8 cellular contexts compared by ENCODE assay signal in genomic region chr11:116691779-116692178, GRCh38.
DNase-seq lines count a peak whose midpoint lies in the region; ATAC-seq and TF ChIP-seq lines count a peak whose summit lies in the region.

No MANE protein-coding gene starts in this region.

- DNase-seq in Right ventricle myocardium inferior (ENCODE audit: missing footprints) (peak; percentile 77), cardiac septum (ENCODE audit: low spot score) (no peak), Kasumi-1 (lab: John Stamatoyannopoulos, UW) (peak; percentile 37 to 49), SW480 (ENCODE audit: low spot score) (peak; percentile 39), adrenal gland (peak in 6 of 7 donors; percentile 26 to 61 (median 38)), iPS-NIHi11 (ENCODE audit: low spot score) (peak; percentile 92)
- DNase-seq in stimulated activated CD4-positive, alpha-beta T cell treated with anti-CD3 and anti-CD28 coated beads, Interleukin-1b, Interleukin-23, amount 100 ng/mL, for 24 hours (ENCODE audit: low read depth in 4 of 4, low spot score in 1 of 4), result peak; percentile 18 to 52 (median 42)

- 25 to 35% (median 27%) methylated on average over 7 to 9 of the region's 9 CpGs for WGBS in adrenal gland, 4 donors

- H3K9me3 ChIP-seq in adrenal gland (replicated peaks in 1 of 3), result no peaks in the 10 kb centered on the region

- H3K4me1 ChIP-seq in adrenal gland (replicated peaks in 1 of 2), result no peaks in the 10 kb centered on the region

- no peaks in the 10 kb centered on the region for H3K36me3 ChIP-seq in adrenal gland (replicated peaks in 1 of 2)

- no peak overlapping the region for H3K4me3 ChIP-seq in adrenal gland

- TF ChIP-seq POLR2A in adrenal gland (IDR thresholded peaks at IDR 0.05), result no peak

- peak; percentile 61 to 78 (median 72) for TF ChIP-seq CTCF in adrenal gland (IDR thresholded peaks at IDR 0.05)

- intact Hi-C loops in Right ventricle myocardium inferior (cut with DNase I), result loop anchor here (2.0 kb wide), 2 partner anchors 237 to 475 kb away; no protein-coding TSS in a partner anchor
- intact Hi-C loops in cardiac septum (cut with DNase I), result no loop called here
- intact Hi-C loops in adrenal gland (cut with DNase I), result loop anchor here in 1 of 2 donors (2.0 kb wide), 1 partner anchor 239 kb away; no protein-coding TSS in a partner anchor

- H3K27ac ChIP-seq in adrenal gland, result no peak overlapping the region

- ATAC-seq in Right ventricle myocardium inferior (peak; percentile 57), HG03025 (IDR thresholded peaks at IDR 0.05; ENCODE audit: low FRiP score, unreplicated experiment) (no peak)

- no peaks in the 10 kb centered on the region for H3K27me3 ChIP-seq in adrenal gland
